In the genomic region with DNA sequence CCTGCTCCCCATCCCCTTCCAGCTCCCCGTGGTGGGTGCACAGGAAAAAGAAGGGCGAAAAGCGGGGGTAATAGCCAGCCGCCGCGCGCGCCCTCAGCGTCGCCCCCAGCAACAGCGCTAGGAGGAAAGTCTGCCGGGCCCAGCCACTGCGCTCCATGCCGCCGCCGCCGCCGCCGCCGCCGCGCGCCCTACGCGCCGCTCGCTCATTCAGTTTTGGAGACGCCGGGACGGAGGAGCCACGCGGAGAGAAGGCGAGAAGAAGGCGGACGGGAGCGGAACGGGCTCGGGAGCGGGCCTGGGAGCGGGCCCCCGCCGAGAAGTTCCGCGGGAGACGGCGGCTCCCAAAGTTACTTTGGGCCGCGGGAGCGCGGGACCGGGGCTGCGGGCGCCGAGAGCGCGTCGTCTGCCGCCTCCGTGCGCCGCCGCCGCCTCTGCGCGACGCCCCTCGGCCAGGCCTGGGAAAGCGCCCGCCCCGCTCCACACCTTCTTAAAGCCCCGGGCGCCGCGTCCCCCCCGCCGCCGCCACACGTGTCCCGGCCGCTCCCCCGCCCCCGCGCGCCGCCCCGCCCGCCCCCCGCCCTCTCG, we compare ENCODE assay signal across 10 cellular contexts. TPM values are rescaled to one million over a fixed set of nuclear protein-coding genes. Genes with fewer than 3 reads are reported as not detected.
DNase-seq lines count a peak whose midpoint lies in the region; ATAC-seq, FAIRE-seq and TF ChIP-seq lines count a peak whose summit lies in the region.
"Had no signal": no experiment of that assay in that cellular context is flagged by ENCODE, and none has a peak within 500 bp of the region (broad histone marks: within the 10 kb centered on the region; RNA-seq: fewer than 3 reads in every experiment).

A gene (minus strand): TSS at position 459 of the 585 bp plus-strand sequence. CDS start 302 bp downstream, at position 157.

- no peaks in the 10 kb centered on the region; the same call in 2 of the 3 replicates for H3K36me3 ChIP-seq in K562 (ENCODE audit: control insufficient read depth, insufficient read depth, low read length)
- H3K36me3 ChIP-seq in suprapubic skin, result no peaks in the 10 kb centered on the region

- peak within 1 kb of the TSS; percentile 71 to 95 for H3K9ac ChIP-seq in K562 (ENCODE audit: insufficient read depth in 1 of 2, low read depth in 2 of 2, low read length in 2 of 2)

- no peaks in the 10 kb centered on the region for H4K20me1 ChIP-seq in K562 (replicated peaks; ENCODE audit: control insufficient read depth, insufficient read depth, low read length)

- TF ChIP-seq POLR2A in K562 (conservative IDR thresholded peaks at IDR 0.05), result no peak
- TF ChIP-seq POLR2A in suprapubic skin (IDR thresholded peaks at IDR 0.05), result no peak

- in situ Hi-C loops in K562 (cut with MboI), result no loop called here

- intact Hi-C loops in K562 (cut with micrococcal nuclease), result loop anchor here (2.0 to 10.0 kb wide), 3 partner anchors 72 to 414 kb away; no protein-coding TSS in a partner anchor

- ATAC-seq in K562, result peak; percentile 71
- ATAC-seq in HG03439 (IDR thresholded peaks at IDR 0.05; ENCODE audit: unreplicated experiment), result no peak

- H3K4me3 ChIP-seq in K562, result peak within 1 kb of the TSS; percentile 62
- peak within 1 kb of the TSS; percentile 57 for H3K4me3 ChIP-seq in suprapubic skin

- H3K4me1 ChIP-seq in K562 (replicated peaks in 1 of 2; ENCODE audit: control insufficient read depth in 2 of 2, insufficient read depth in 2 of 2, low read length in 2 of 2), result peaks cover 25 to 28% of the 10 kb centered on the region in 2 experiments
- H3K4me1 ChIP-seq in suprapubic skin, result peaks cover 20% of the 10 kb centered on the region

- DNase-seq in DMS53 (lab: John Stamatoyannopoulos, UW), result peak; percentile 75
- no peak for DNase-seq in DMS53 treated with DMSO at 0.1 percent for 48 hours (lab: John Stamatoyannopoulos, UW; ENCODE audit: unreplicated experiment)
- peak; percentile 17 for DNase-seq in NCI-H1417 treated with DMSO at 0.1 percent for 48 hours (lab: John Stamatoyannopoulos, UW)
- DNase-seq in K562 (ENCODE audit: extremely low read depth in 1 of 4, low spot score in 3 of 4), result peak; percentile 86 to 94 (median 90)
- peak; percentile 74 for DNase-seq in left kidney (ENCODE audit: low read depth, low spot score)
- no peak for DNase-seq in suprapubic skin (ENCODE audit: low spot score in 2 of 2)
- DNase-seq in stimulated activated CD4-positive, alpha-beta T cell treated with anti-CD3 and anti-CD28 coated beads, Interleukin-12 subunit alpha, Interleukin-12 subunit beta, amount 100 ng/mL, for 4 hours, result no peak

- TF ChIP-seq RAD21 in K562 (CRISPR knock-in tag; conservative IDR thresholded peaks at IDR 0.05 in 1 of 2, IDR thresholded peaks at IDR 0.05 in 1 of 2), result no peak

- H3K79me2 ChIP-seq in K562 (ENCODE audit: control insufficient read depth, insufficient read depth, low read length), result peaks cover 47% of the 10 kb centered on the region

- POLR2A ChIA-PET in K562 (lab: Yijun Ruan, JAX), result interaction anchor here (1.0 to 1.4 kb wide), 2 partner anchors 15 to 66 kb away, joined by 4 read pairs; no protein-coding TSS in a partner anchor

- no peaks in the 10 kb centered on the region for H3K9me1 ChIP-seq in K562 (ENCODE audit: control insufficient read depth, insufficient read depth, low read length)

- H2AFZ ChIP-seq in K562 (ENCODE audit: low read depth, low read length), result peak within 1 kb of the TSS; percentile 92

- TF ChIP-seq CTCF in K562 (IDR thresholded peaks at IDR 0.05 in 2 of 3, conservative IDR thresholded peaks at IDR 0.05 in 1 of 3; ENCODE audit: insufficient read depth in 2 of 3, low read depth in 1 of 3, low read length in 3 of 3) (no peak), suprapubic skin (IDR thresholded peaks at IDR 0.05) (no peak)

- peak within 1 kb of the TSS; percentile 74 for H3K27ac ChIP-seq in K562 (ENCODE audit: extremely low read depth, low read depth, low read length)
- H3K27ac ChIP-seq in suprapubic skin, result no peak within 1 kb of the TSS
- H3K27ac ChIP-seq: 22Rv1 had no signal

- no peaks in the 10 kb centered on the region for H3K9me3 ChIP-seq in K562 (replicated peaks; ENCODE audit: control insufficient read depth, insufficient read depth, low read depth, low read length)
- no peaks in the 10 kb centered on the region for H3K9me3 ChIP-seq in suprapubic skin

- no TSS peak for BruUV-seq in K562 (replicated peaks; lab: Mats Ljungman, UMichigan)

- H3K27me3 ChIP-seq in K562 (ENCODE audit: control insufficient read depth in 2 of 2, insufficient read depth in 2 of 2, low read length in 2 of 2), result no peaks in the 10 kb centered on the region
- H3K27me3 ChIP-seq in suprapubic skin, result peaks cover 47% of the 10 kb centered on the region

- WGBS in K562 (ENCODE audit: insufficient coverage, low coverage, missing lambda C conversion rate), result under 1% methylated on average over 63 of the region's 89 CpGs
- WGBS in suprapubic skin, result 3% methylated on average over 39 of the region's 89 CpGs

- H3K4me2 ChIP-seq in K562 (ENCODE audit: insufficient read depth, low read length), result peak within 1 kb of the TSS; percentile 83

- no peak for FAIRE-seq in K562 (lab: Jason Lieb, UNC)

- CTCF ChIA-PET in K562 (lab: Yijun Ruan, JAX; ENCODE audit: low intra/inter-chr PET ratio), result no interaction called here

- TF ChIP-seq EP300 in K562 (IDR thresholded peaks at IDR 0.05; ENCODE audit: low read length) (no peak), suprapubic skin (IDR thresholded peaks at IDR 0.05) (no peak)

TF ChIP-seq in K562, 482 proteins besides CTCF, POLR2A, EP300 and RAD21 (continues in another document):
- TF ChIP-seq, protein P1, sequence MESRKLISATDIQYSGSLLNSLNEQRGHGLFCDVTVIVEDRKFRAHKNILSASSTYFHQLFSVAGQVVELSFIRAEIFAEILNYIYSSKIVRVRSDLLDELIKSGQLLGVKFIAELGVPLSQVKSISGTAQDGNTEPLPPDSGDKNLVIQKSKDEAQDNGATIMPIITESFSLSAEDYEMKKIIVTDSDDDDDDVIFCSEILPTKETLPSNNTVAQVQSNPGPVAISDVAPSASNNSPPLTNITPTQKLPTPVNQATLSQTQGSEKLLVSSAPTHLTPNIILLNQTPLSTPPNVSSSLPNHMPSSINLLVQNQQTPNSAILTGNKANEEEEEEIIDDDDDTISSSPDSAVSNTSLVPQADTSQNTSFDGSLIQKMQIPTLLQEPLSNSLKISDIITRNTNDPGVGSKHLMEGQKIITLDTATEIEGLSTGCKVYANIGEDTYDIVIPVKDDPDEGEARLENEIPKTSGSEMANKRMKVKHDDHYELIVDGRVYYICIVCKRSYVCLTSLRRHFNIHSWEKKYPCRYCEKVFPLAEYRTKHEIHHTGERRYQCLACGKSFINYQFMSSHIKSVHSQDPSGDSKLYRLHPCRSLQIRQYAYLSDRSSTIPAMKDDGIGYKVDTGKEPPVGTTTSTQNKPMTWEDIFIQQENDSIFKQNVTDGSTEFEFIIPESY (CRISPR knock-in tag; IDR thresholded peaks at IDR 0.05), result 0 out of 2 replicates have a peak, but pooled peaks have one; percentile 48
- peak; percentile 79 for TF ChIP-seq RBFOX2 (IDR thresholded peaks at IDR 0.05; ENCODE audit: low read depth, low read length)
- TF ChIP-seq, protein P2, sequence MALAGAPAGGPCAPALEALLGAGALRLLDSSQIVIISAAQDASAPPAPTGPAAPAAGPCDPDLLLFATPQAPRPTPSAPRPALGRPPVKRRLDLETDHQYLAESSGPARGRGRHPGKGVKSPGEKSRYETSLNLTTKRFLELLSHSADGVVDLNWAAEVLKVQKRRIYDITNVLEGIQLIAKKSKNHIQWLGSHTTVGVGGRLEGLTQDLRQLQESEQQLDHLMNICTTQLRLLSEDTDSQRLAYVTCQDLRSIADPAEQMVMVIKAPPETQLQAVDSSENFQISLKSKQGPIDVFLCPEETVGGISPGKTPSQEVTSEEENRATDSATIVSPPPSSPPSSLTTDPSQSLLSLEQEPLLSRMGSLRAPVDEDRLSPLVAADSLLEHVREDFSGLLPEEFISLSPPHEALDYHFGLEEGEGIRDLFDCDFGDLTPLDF (CRISPR knock-in tag; IDR thresholded peaks at IDR 0.05), result 0 out of 2 replicates have a peak, but pooled peaks have one; percentile 6
- TF ChIP-seq ATF1 (CRISPR knock-in tag; IDR thresholded peaks at IDR 0.05), result no peak
- peak; percentile 38; the same call in 1 of the 2 replicates for TF ChIP-seq ATF1 (tag; IDR thresholded peaks at IDR 0.05)
- TF ChIP-seq, protein P3, sequence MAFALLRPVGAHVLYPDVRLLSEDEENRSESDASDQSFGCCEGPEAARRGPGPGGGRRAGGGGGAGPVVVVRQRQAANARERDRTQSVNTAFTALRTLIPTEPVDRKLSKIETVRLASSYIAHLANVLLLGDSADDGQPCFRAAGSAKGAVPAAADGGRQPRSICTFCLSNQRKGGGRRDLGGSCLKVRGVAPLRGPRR (CRISPR knock-in tag; IDR thresholded peaks at IDR 0.05), result no peak
- no peak for TF ChIP-seq ZNF41 (CRISPR knock-in tag; conservative IDR thresholded peaks at IDR 0.05)
- 0 out of 2 replicates have a peak, but pooled peaks have one; percentile 42 for TF ChIP-seq ZNF165 (CRISPR knock-in tag; IDR thresholded peaks at IDR 0.05; ENCODE audit: borderline replicate concordance)

RNA-seq across cellular contexts. Expression of the gene that starts here (rescaled TPM):
- total RNA-seq in K562 (2011; cell fraction: chromatin; rRNA removed; ENCODE audit: low replicate concordance), result 72.2 and 98.2 TPM in 2 replicates
- 75.9 and 76.6 TPM in 2 replicates for total RNA-seq in K562 (2011; cell fraction: nucleolus; rRNA removed)
- 90.5 and 107 TPM in 2 replicates for total RNA-seq in K562 (2011; cell fraction: nucleoplasm; rRNA removed)
- total RNA-seq in K562 (2014; rRNA removed) (18.1 and 22.3 TPM in 2 replicates), K562 (2014; rRNA removed; fragmentation: Illumina TruSeq; extraction: Trizol) (21.5 and 22.2 TPM in 2 replicates), K562 (2015; rRNA removed; fragmentation: Illumina TruSeq; extraction: Trizol) (16.5 and 17.4 TPM in 2 replicates), K562 (2021) (25.1 and 25.9 TPM in 2 replicates), suprapubic skin (1 to 10 TPM in 3 of 4 donors, under 1 TPM in 1; 0.72 to 1.8 (median 1.3) TPM)
- polyA plus RNA-seq in K562 (2011; rRNA removed) (34.2 and 43.2 TPM in 2 replicates), K562 (2014; fragmentation: Illumina TruSeq; extraction: Trizol) (24.4 and 24.5 TPM in 2 replicates), K562 (2014; fragmentation: Nextera tagmentation; extraction: Ambion mirVana) (10 to 100 TPM; 12.9 to 15.3 TPM), K562 (2014; rRNA removed) (17.1 and 23.6 TPM in 2 replicates)
- polyA plus RNA-seq in K562 (2011; cell fraction: cytosol; rRNA removed), result 34.8 and 41.8 TPM in 2 replicates
- 36.2 TPM in 2 replicates for polyA plus RNA-seq in K562 (2011; cell fraction: nucleus; rRNA removed)
- polyA plus RNA-seq in K562 (2012), result 19.0 and 23.5 TPM in 2 replicates
- polyA minus RNA-seq in K562 (2011; rRNA and poly(A)+ RNA removed), result 162 and 229 TPM in 2 replicates
- polyA minus RNA-seq in K562 (2011; cell fraction: cytosol; rRNA and poly(A)+ RNA removed), result 65.4 and 75.6 TPM in 2 replicates
- 45.0 and 71.8 TPM in 2 replicates for polyA minus RNA-seq in K562 (2011; cell fraction: nucleus; rRNA and poly(A)+ RNA removed)
- total RNA-seq: T-helper 2 cell treated with Interferon-gamma antibody and Interleukin-4, amounts not matched to agents 100 ng/mL and 5 ng/mL, for 36 hours had no signal

Comparison
In these comparisons a context has a peak if more than half of its experiments do, and no peak if none do; other contexts are left out.
1. RNA of the gene that starts here (total RNA-seq): 16.5 to 107 TPM in K562; 0.72 to 1.8 TPM in suprapubic skin; every median in the first group is over 4 times any median in the second.
2. DNase-seq: peak in DMS53 (single experiment), NCI-H1417 treated with DMSO at 0.1 percent for 48 hours (single experiment), K562 (4 of 4) and left kidney (single experiment); none in DMS53 treated with DMSO at 0.1 percent for 48 hours (single experiment), suprapubic skin (0 of 2) and stimulated activated CD4-positive, alpha-beta T cell treated with anti-CD3 and anti-CD28 coated beads, Interleukin-12 subunit alpha, Interleukin-12 subunit beta, amount 100 ng/mL, for 4 hours (single experiment).